Comparison of ENCODE assay signal across 33 cellular contexts in genomic region chr17:30225112-30225511, GRCh38. TPM values are rescaled to one million over a fixed set of nuclear protein-coding genes. Genes with fewer than 3 reads are reported as not detected.
DNase-seq lines count a peak whose midpoint lies in the region; ATAC-seq, FAIRE-seq and TF ChIP-seq lines count a peak whose summit lies in the region.
"Had no signal": no experiment of that assay in that cellular context is flagged by ENCODE, and none has a peak within 500 bp of the region (broad histone marks: within the 10 kb centered on the region; RNA-seq: fewer than 3 reads in every experiment).

No MANE protein-coding gene starts in this region.

- H3K4me2 ChIP-seq in keratinocyte (ENCODE audit: control insufficient read depth, extremely low read depth, insufficient read depth, low read depth, low read length) (peak overlapping the region; percentile 5), Karpas-422 (ENCODE audit: low read depth, low read length, poor library complexity, severe bottlenecking) (no peak overlapping the region)

- intact Hi-C loops in stomach (cut with DNase I; ENCODE audit: low total_unique reads), result no loop called here

- H3K9me2 ChIP-seq in Karpas-422 (replicated peaks; ENCODE audit: insufficient read depth, low read length), result no peaks in the 10 kb centered on the region

- dilution Hi-C loops in keratinocyte (cut with MboI; ENCODE audit: extremely low pct_ligation_motif_present, low sequenced_read_pairs), result no loop called here

- H3K27me3 ChIP-seq in H7 (ENCODE audit: control insufficient read depth, insufficient read depth, low read length) (no peaks in the 10 kb centered on the region), RWPE2 (ENCODE audit: insufficient read depth, poor library complexity, severe bottlenecking) (no peaks in the 10 kb centered on the region), keratinocyte (ENCODE audit: control insufficient read depth, extremely low read depth, insufficient read depth, low read length) (peaks cover 19% of the 10 kb centered on the region), Karpas-422 (ENCODE audit: low read length) (no peaks in the 10 kb centered on the region), stomach (no peaks in the 10 kb centered on the region)
- H3K27me3 ChIP-seq: BE2C, upper lobe of right lung had no signal

- peak; percentile 70 for FAIRE-seq in keratinocyte (lab: Jason Lieb, UNC)
- FAIRE-seq: endometrium, GM12878, GM19239 had no signal

- no peak overlapping the region for H2AFZ ChIP-seq in keratinocyte (ENCODE audit: control insufficient read depth, low read length)
- no peak overlapping the region for H2AFZ ChIP-seq in Karpas-422 (ENCODE audit: low read length)

- ATAC-seq in RWPE2 (ENCODE audit: low read depth), result peak; percentile 71
- no peak for ATAC-seq in HG02571 (IDR thresholded peaks at IDR 0.05; ENCODE audit: unreplicated experiment)
- ATAC-seq: activated CD4-positive, alpha-beta T cell treated with anti-CD3 and anti-CD28 coated beads for 36 hours; activated CD8-positive, alpha-beta T cell treated with anti-CD3 and anti-CD28 coated beads for 36 hours; body of pancreas; CD8-positive, alpha-beta T cell; GM12878; left cardiac atrium; natural killer cell treated with Interleukin-12 subunit alpha and Interleukin-12 subunit beta and Interleukin-15 and Interleukin-18, amount 100 ng/mL, for 72 hours; Right ventricle myocardium inferior; upper lobe of right lung had no signal

- H3K79me2 ChIP-seq in keratinocyte (ENCODE audit: control insufficient read depth, insufficient read depth, low read length) (no peaks in the 10 kb centered on the region), Karpas-422 (ENCODE audit: low read length) (no peaks in the 10 kb centered on the region)

- no peaks in the 10 kb centered on the region for H3K9me1 ChIP-seq in keratinocyte (ENCODE audit: control insufficient read depth, extremely low read depth, insufficient read depth, low read length)

- H3K4me1 ChIP-seq in RWPE2 (ENCODE audit: insufficient read depth, poor library complexity, severe bottlenecking) (peaks cover 3% of the 10 kb centered on the region), keratinocyte (ENCODE audit: control insufficient read depth, extremely low read depth, insufficient read depth, low read length) (peaks cover 35% of the 10 kb centered on the region), Karpas-422 (ENCODE audit: low read length) (peaks cover 2% of the 10 kb centered on the region), stomach (no peaks in the 10 kb centered on the region)
- H3K4me1 ChIP-seq: BE2C, body of pancreas, HAP-1, upper lobe of right lung had no signal

- H4K20me1 ChIP-seq in keratinocyte (ENCODE audit: control insufficient read depth, extremely low read depth, insufficient read depth, low read length) (no peaks in the 10 kb centered on the region), Karpas-422 (ENCODE audit: insufficient read depth, low read depth, low read length) (no peaks in the 10 kb centered on the region)

- no peak for TF ChIP-seq CTCF in RWPE2 (IDR thresholded peaks at IDR 0.05; ENCODE audit: poor library complexity, severe bottlenecking)
- TF ChIP-seq CTCF in keratinocyte (optimal IDR thresholded peaks at IDR 0.05 in 1 of 3, IDR thresholded peaks at IDR 0.05 in 1 of 3, conservative IDR thresholded peaks at IDR 0.05 in 1 of 3; ENCODE audit: extremely low read depth in 1 of 3, insufficient read depth in 2 of 3, low read length in 3 of 3), result no peak
- TF ChIP-seq CTCF in stomach (IDR thresholded peaks at IDR 0.05), result no peak
- no peak for TF ChIP-seq CTCF in GM20000 (IDR thresholded peaks at IDR 0.05; ENCODE audit: extremely low read depth, missing control alignments)

- no peaks in the 10 kb centered on the region for H3K36me3 ChIP-seq in H7 (replicated peaks; ENCODE audit: control insufficient read depth, insufficient read depth, low read length)
- no peaks in the 10 kb centered on the region for H3K36me3 ChIP-seq in RWPE2 (ENCODE audit: low read depth)
- no peaks in the 10 kb centered on the region for H3K36me3 ChIP-seq in keratinocyte (ENCODE audit: control insufficient read depth in 2 of 2, extremely low read depth in 1 of 2, insufficient read depth in 2 of 2, low read length in 2 of 2)
- H3K36me3 ChIP-seq in Karpas-422 (ENCODE audit: insufficient read depth, low read length), result no peaks in the 10 kb centered on the region
- H3K36me3 ChIP-seq in stomach, result no peaks in the 10 kb centered on the region
- H3K36me3 ChIP-seq: BE2C, HAP-1, upper lobe of right lung had no signal

- peak; percentile 9 for DNase-seq in H7
- peak; percentile 75 for DNase-seq in MV-4-11 (lab: John Stamatoyannopoulos, UW)
- no peak for DNase-seq in RWPE2 (ENCODE audit: low spot score)
- no peak for DNase-seq in keratinocyte (ENCODE audit: low read depth, low spot score)
- no peak for DNase-seq in Karpas-422
- no peak for DNase-seq in stomach
- DNase-seq in GM20000 (ENCODE audit: low spot score), result no peak
- DNase-seq: activated CD4-positive, alpha-beta T cell treated with anti-CD3 and anti-CD28 coated beads for 36 hours; activated CD8-positive, alpha-beta memory T cell treated with anti-CD3 and anti-CD28 coated beads, Interleukin-2, amount 50 U/mL, for 48 hours; activated CD8-positive, alpha-beta T cell treated with anti-CD3 and anti-CD28 coated beads for 36 hours; activated naive CD4-positive, alpha-beta T cell treated with anti-CD3 and anti-CD28 coated beads, Interleukin-2, amount 50 U/mL, for 16 hours; BE2C; body of pancreas; CD8-positive, alpha-beta T cell; DMS 273 treated with DMSO at 0.1 percent for 48 hours; dorsolateral prefrontal cortex; left cardiac atrium; NCI-H2029 treated with DMSO at 0.1 percent for 48 hours; NCI-H226; NCI-H748 treated with DMSO at 0.1 percent for 48 hours; stimulated activated naive B cell treated with anti-CD40 and anti-IgM and Interleukin-4, amounts not matched to agents 10 μg/mL and 1 μg/mL and 100 μg/mL, for 72 hours; upper lobe of right lung had no signal

- 76 to 86% (median 77%) methylated on average over 3 of the region's 3 CpGs for WGBS in stomach, 5 donors

- H3K9ac ChIP-seq in keratinocyte (ENCODE audit: control insufficient read depth, extremely low read depth, insufficient read depth, low read length), result no peak overlapping the region
- no peak overlapping the region for H3K9ac ChIP-seq in Karpas-422 (ENCODE audit: low read length)

- H3K27ac ChIP-seq in RWPE2 (ENCODE audit: poor library complexity, severe bottlenecking), result no peak overlapping the region
- H3K27ac ChIP-seq in keratinocyte (ENCODE audit: control insufficient read depth, insufficient read depth, low read length), result no peak overlapping the region
- no peak overlapping the region for H3K27ac ChIP-seq in Karpas-422 (ENCODE audit: low read length)
- H3K27ac ChIP-seq in stomach, result no peak overlapping the region
- H3K27ac ChIP-seq: body of pancreas, dorsolateral prefrontal cortex, upper lobe of right lung, VCaP had no signal

- H3K4me3 ChIP-seq in H7 (ENCODE audit: insufficient read depth, low read depth, low read length), result no peak overlapping the region
- no peak overlapping the region for H3K4me3 ChIP-seq in RWPE2 (ENCODE audit: severe bottlenecking)
- no peak overlapping the region for H3K4me3 ChIP-seq in keratinocyte (ENCODE audit: control insufficient read depth in 2 of 3, extremely low read depth in 1 of 3, insufficient read depth in 2 of 3, low read depth in 1 of 3, low read length in 3 of 3)
- H3K4me3 ChIP-seq in Karpas-422 (ENCODE audit: low read length), result no peak overlapping the region
- H3K4me3 ChIP-seq in stomach, result no peak overlapping the region
- H3K4me3 ChIP-seq: body of pancreas, dorsolateral prefrontal cortex, GM12878, HAP-1, skin epidermis, upper lobe of right lung had no signal

- no peak for TF ChIP-seq POLR2A in stomach (IDR thresholded peaks at IDR 0.05)

- H3K9me3 ChIP-seq in RWPE2 (ENCODE audit: severe bottlenecking), result no peaks in the 10 kb centered on the region
- H3K9me3 ChIP-seq in keratinocyte (ENCODE audit: control insufficient read depth, low read depth, low read length), result no peaks in the 10 kb centered on the region
- no peaks in the 10 kb centered on the region for H3K9me3 ChIP-seq in Karpas-422 (ENCODE audit: low read length)
- H3K9me3 ChIP-seq in stomach, result no peaks in the 10 kb centered on the region
- H3K9me3 ChIP-seq: BE2C, body of pancreas, HAP-1, upper lobe of right lung had no signal

- no peak for TF ChIP-seq EP300 in stomach (IDR thresholded peaks at IDR 0.05)

RNA-seq across cellular contexts. Expression of gene SLC6A4, which starts 10.4 kb away (rescaled TPM):
- total RNA-seq in H7 (2014; rRNA removed; shearing (Covaris generic)), result not detected in 2 replicates
- 0.01 TPM in 1 of 3 replicates, not detected in the others for polyA plus RNA-seq in keratinocyte
- not detected for polyA plus RNA-seq in keratinocyte (2011; ENCODE audit: low read depth)
- polyA plus RNA-seq in keratinocyte (2011; cell fraction: cytosol; rRNA removed), result 0.01 TPM in 1 of 2 replicates, not detected in the other
- polyA plus RNA-seq in keratinocyte (2011; cell fraction: nucleus; rRNA removed), result not detected in 2 replicates
- 0.21 TPM in 1 of 2 replicates, not detected in the other for polyA plus RNA-seq in keratinocyte (2012; ENCODE audit: low replicate concordance)
- 0.13 TPM in 1 of 3 replicates, not detected in the others for polyA minus RNA-seq in keratinocyte
- polyA minus RNA-seq in keratinocyte (2011; cell fraction: cytosol; rRNA and poly(A)+ RNA removed), result not detected
- polyA minus RNA-seq in keratinocyte (2011; cell fraction: nucleus; rRNA and poly(A)+ RNA removed), result not detected in 2 replicates
- not detected in 2 replicates for total RNA-seq in Karpas-422 (2014; rRNA removed; shearing (Covaris generic); ENCODE audit: low replicate concordance)
- under 1 TPM in 1 of 5 donors, not detected in 4; 0.18 TPM for total RNA-seq in stomach
- under 1 TPM in 1 of 3 donors, not detected in 2; 0.55 TPM for polyA plus RNA-seq in stomach
- total RNA-seq: activated CD4-positive, alpha-beta T cell treated with anti-CD3 and anti-CD28 coated beads for 36 hours; activated CD8-positive, alpha-beta T cell treated with anti-CD3 and anti-CD28 coated beads for 36 hours; CD8-positive, alpha-beta T cell; chondrocyte; mucosa of gallbladder had no signal

Comparison
In these comparisons a context has a peak if more than half of its experiments do, and no peak if none do; other contexts are left out.
1. DNase-seq: peak in H7 (single experiment) and MV-4-11 (single experiment); none in RWPE2 (single experiment), keratinocyte (single experiment), Karpas-422 (single experiment), stomach (single experiment) and GM20000 (single experiment).